In the genomic region with DNA sequence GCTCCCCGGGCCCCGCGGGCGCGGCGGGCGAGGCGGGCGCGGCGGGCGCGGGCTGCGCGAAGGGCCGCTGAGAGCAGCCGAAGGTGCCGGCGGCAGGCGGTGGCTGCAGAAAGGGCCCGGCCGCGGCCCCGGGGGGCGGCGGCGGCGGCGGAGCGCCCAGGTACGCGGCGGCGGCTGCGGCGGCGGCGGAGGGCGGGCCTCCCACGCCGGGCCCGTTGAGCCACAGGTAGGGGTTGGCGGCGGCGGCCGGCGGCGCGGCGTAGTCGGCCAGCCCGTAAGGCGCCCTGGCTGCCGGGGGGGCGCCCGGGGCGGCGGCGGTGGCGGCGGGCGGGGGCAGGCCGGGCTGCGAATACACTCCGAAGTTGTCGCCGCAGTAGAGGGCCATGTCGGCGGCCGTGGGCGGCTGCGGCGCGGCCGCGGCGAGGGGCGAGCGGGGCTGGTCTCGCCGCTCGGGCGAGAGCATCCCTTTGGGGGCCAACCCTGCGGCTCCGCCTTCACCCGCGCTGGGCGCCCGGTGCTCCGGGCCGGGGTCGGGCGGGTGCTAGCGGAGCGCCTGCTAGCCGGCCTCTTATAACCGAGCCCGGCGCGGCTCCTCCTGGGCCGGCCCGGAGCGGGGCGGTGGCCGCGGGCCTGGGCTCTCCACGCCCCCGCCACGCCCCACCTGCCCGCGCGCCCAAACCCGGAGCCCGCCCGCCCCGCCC, we compare ENCODE assay signal across 9 cellular contexts. TPM values are rescaled to one million over a fixed set of nuclear protein-coding genes. Genes with fewer than 3 reads are reported as not detected.
DNase-seq lines count a peak whose midpoint lies in the region; ATAC-seq and TF ChIP-seq lines count a peak whose summit lies in the region.
"Had no signal": no experiment of that assay in that cellular context is flagged by ENCODE, and none has a peak within 500 bp of the region (broad histone marks: within the 10 kb centered on the region; RNA-seq: fewer than 3 reads in every experiment).

Gene FOXI3, minus strand, starts transcription at position 543 of the 701 bp plus-strand sequence. Its CDS starts 158 bp downstream, at position 385.

- intact Hi-C loops in MCF 10A (cut with micrococcal nuclease), result no loop called here

- H3K27me3 Mint-ChIP-seq in IgD-negative memory B cell, result peaks cover 39% of the 10 kb centered on the region
- peaks cover 62% of the 10 kb centered on the region for H3K27me3 Mint-ChIP-seq in MCF 10A (ENCODE audit: insufficient read depth, unreplicated experiment)
- peaks cover 94% of the 10 kb centered on the region for H3K27me3 Mint-ChIP-seq in nephron (ENCODE audit: low read depth)

- ATAC-seq in HG02973 (IDR thresholded peaks at IDR 0.05; ENCODE audit: unreplicated experiment), result no peak

- BruUV-seq in MCF 10A (replicated peaks; lab: Mats Ljungman, UMichigan), result no TSS peak

- H3K9me3 Mint-ChIP-seq in IgD-negative memory B cell (peaks cover 0 to 3% (median 0%) of the 10 kb centered on the region in 3 donors), MCF 10A (ENCODE audit: unreplicated experiment) (no peaks in the 10 kb centered on the region), nephron (no peaks in the 10 kb centered on the region)

- peak; percentile 58 for DNase-seq in ELF-1 (ENCODE audit: low read depth, low spot score)
- no peak for DNase-seq in MCF 10A (ENCODE audit: unreplicated experiment)
- no peak for DNase-seq in retina
- no peak for DNase-seq in NCI-H1436 (lab: John Stamatoyannopoulos, UW)
- DNase-seq in NOMO-1 (lab: John Stamatoyannopoulos, UW; ENCODE audit: unreplicated experiment in 2 of 2), result no peak
- DNase-seq: NCI-H446 had no signal

- POLR2A ChIA-PET in MCF 10A (lab: Yijun Ruan, JAX), result no interaction called here

- TF ChIP-seq CTCF in MCF 10A (IDR thresholded peaks at IDR 0.05; ENCODE audit: unreplicated experiment) (no peak), nephron (IDR thresholded peaks at IDR 0.05; ENCODE audit: unreplicated experiment in 3 of 3) (no peak)

- H3K4me3 Mint-ChIP-seq in IgD-negative memory B cell, result peak within 1 kb of the TSS; percentile 77 to 95 (median 90)
- H3K4me3 Mint-ChIP-seq in MCF 10A (ENCODE audit: unreplicated experiment), result peak within 1 kb of the TSS; percentile 58
- peak within 1 kb of the TSS; percentile 78 to 81 (median 81) for H3K4me3 Mint-ChIP-seq in nephron

- H3K4me1 Mint-ChIP-seq in IgD-negative memory B cell, result peaks cover 0 to 7% (median 7%) of the 10 kb centered on the region in 3 donors
- no peaks in the 10 kb centered on the region for H3K4me1 Mint-ChIP-seq in MCF 10A (ENCODE audit: insufficient read depth, unreplicated experiment)
- H3K4me1 Mint-ChIP-seq in nephron, result peaks cover 6% of the 10 kb centered on the region

- CTCF ChIA-PET in MCF 10A (lab: Yijun Ruan, JAX), result no interaction called here

- peak within 1 kb of the TSS in 2 of 3 donors; percentile 41 to 42 for H3K27ac Mint-ChIP-seq in IgD-negative memory B cell
- no peak within 1 kb of the TSS for H3K27ac Mint-ChIP-seq in MCF 10A (ENCODE audit: low read depth, unreplicated experiment)
- no peak within 1 kb of the TSS for H3K27ac Mint-ChIP-seq in nephron

- H3K36me3 Mint-ChIP-seq in IgD-negative memory B cell, result no peaks in the 10 kb centered on the region
- H3K36me3 Mint-ChIP-seq in MCF 10A (ENCODE audit: insufficient read depth, unreplicated experiment), result no peaks in the 10 kb centered on the region
- no peaks in the 10 kb centered on the region for H3K36me3 Mint-ChIP-seq in nephron (ENCODE audit: low read depth)

RNA-seq across cellular contexts. Expression of gene FOXI3, which starts in this region (rescaled TPM):
- polyA plus RNA-seq in IgD-negative memory B cell, result not detected
- total RNA-seq in MCF 10A (2022), result not detected in 2 replicates

Comparison
In these comparisons a context has a peak if more than half of its experiments do, and no peak if none do; other contexts are left out.
1. H3K27ac Mint-ChIP-seq: peak in IgD-negative memory B cell (2 of 3); none in MCF 10A (single experiment) and nephron (0 of 3).
2. Peak in every context shown above with its lines, with median percentiles within 50 percentile points of each other: H3K4me3 Mint-ChIP-seq.